22 cellular contexts compared by ENCODE assay signal in genomic region chr18:580154-580553, GRCh38. TPM values are rescaled to one million over a fixed set of nuclear protein-coding genes. Genes with fewer than 3 reads are reported as not detected.
DNase-seq lines count a peak whose midpoint lies in the region; ATAC-seq, FAIRE-seq and TF ChIP-seq lines count a peak whose summit lies in the region.
"Had no signal": no experiment of that assay in that cellular context is flagged by ENCODE, and none has a peak within 500 bp of the region (broad histone marks: within the 10 kb centered on the region; RNA-seq: fewer than 3 reads in every experiment).

Gene CETN1, plus strand, starts transcription at chr18:580380. Its CDS starts 29 bp downstream, at chr18:580409.

- H3K18ac ChIP-seq in H1 (ENCODE audit: extremely low read depth, low read length): no peak within 1 kb of the TSS

- H2BK120ac ChIP-seq in H1 (replicated peaks; ENCODE audit: low read depth, low read length): no peak within 1 kb of the TSS

- DNase-seq in SJCRH30 (no peak), H1 (ENCODE audit: low read depth in 1 of 2, low spot score in 2 of 2) (no peak), testis (peak; percentile 33), GM19239 (ENCODE audit: insufficient read length, low spot score) (no peak), WTC11 (ENCODE audit: low spot score) (no peak)
- no peak for DNase-seq in stimulated activated CD4-positive, alpha-beta T cell treated with anti-CD3 and anti-CD28 coated beads, Interleukin-12 subunit alpha, Interleukin-12 subunit beta, amount 100 ng/mL, for 4 hours
- DNase-seq: BE2C; CD4-positive, alpha-beta memory T cell; COR-L47; DMS153; DMS79 treated with DMSO at 0.1 percent for 48 hours; EL had no signal

- peaks cover 5% of the 10 kb centered on the region for H3K9me3 Mint-ChIP-seq in nephron
- H3K9me3 Mint-ChIP-seq in WTC11: peaks cover 19% of the 10 kb centered on the region
- H3K9me3 Mint-ChIP-seq: CD4-positive, alpha-beta memory T cell had no signal

- FAIRE-seq in H1 (lab: Jason Lieb, UNC) (no peak), GM19239 (lab: Jason Lieb, UNC) (no peak)
- FAIRE-seq: A549, D721Med, G401.6, GM12891 had no signal

- 94% methylated on average over 32 of the region's 38 CpGs; no CpG with 5 or more reads in 1 of the 2 experiments for WGBS in H1 (ENCODE audit: extremely low coverage in 1 of 2, insufficient coverage in 1 of 2, insufficient read length in 1 of 2, insufficient replicate concordance in 2 of 2, low coverage in 1 of 2, low lambda C conversion rate in 2 of 2, missing lambda C conversion rate in 1 of 2), 2 experiments
- WGBS in testis, 2 donors: 75 to 76% methylated on average over 22 to 38 of the region's 38 CpGs

- TF ChIP-seq CTCF in H1 (IDR thresholded peaks at IDR 0.05; ENCODE audit: control extremely low read depth in 1 of 3, insufficient read depth in 1 of 3, low read depth in 1 of 3, low read length in 3 of 3) (no peak), nephron (IDR thresholded peaks at IDR 0.05; ENCODE audit: unreplicated experiment in 3 of 3) (no peak), testis (IDR thresholded peaks at IDR 0.05) (no peak), WTC11 (IDR thresholded peaks at IDR 0.05) (no peak)

- no peak within 1 kb of the TSS for H3K9ac ChIP-seq in H1 (replicated peaks in 1 of 4; ENCODE audit: extremely low read depth in 1 of 4, low read depth in 3 of 4, low read length in 3 of 4)

- H3K27me3 ChIP-seq in SJCRH30 (no peaks in the 10 kb centered on the region), H1 (replicated peaks in 1 of 4; ENCODE audit: control insufficient read depth in 3 of 4, extremely low read depth in 1 of 4, insufficient read depth in 3 of 4, low read length in 3 of 4) (no peaks in the 10 kb centered on the region), testis (no peaks in the 10 kb centered on the region)
- H3K27me3 ChIP-seq: BE2C had no signal

- no peak for TF ChIP-seq RAD21 in H1 (IDR thresholded peaks at IDR 0.05 in 1 of 2, conservative IDR thresholded peaks at IDR 0.05 in 1 of 2; ENCODE audit: low read depth in 2 of 2, low read length in 2 of 2)

- no peaks in the 10 kb centered on the region for H3K36me3 Mint-ChIP-seq in nephron (ENCODE audit: low read depth)
- 0 out of 2 replicates have a peak, but pooled peaks cover 2% of the 10 kb centered on the region for H3K36me3 Mint-ChIP-seq in WTC11
- H3K36me3 Mint-ChIP-seq: CD4-positive, alpha-beta memory T cell; IgD-negative memory B cell had no signal

- H3K36me3 ChIP-seq in SJCRH30 (no peaks in the 10 kb centered on the region), H1 (ENCODE audit: control insufficient read depth in 2 of 4, insufficient read depth in 4 of 4, low read length in 3 of 4) (no peaks in the 10 kb centered on the region; a peak in 1 of 8 replicates), testis (ENCODE audit: low read depth, missing control alignments) (no peaks in the 10 kb centered on the region)
- H3K36me3 ChIP-seq: BE2C had no signal

- H3K4me2 ChIP-seq in H1 (ENCODE audit: insufficient read depth in 1 of 2, low read depth in 2 of 2, low read length in 2 of 2): no peak within 1 kb of the TSS
- H3K4me2 ChIP-seq: A549 had no signal

- no peak within 1 kb of the TSS; the same call in 1 of the 2 replicates for H2BK20ac ChIP-seq in H1 (ENCODE audit: low read length)

- no peak within 1 kb of the TSS for H2BK12ac ChIP-seq in H1 (ENCODE audit: low read depth, low read length)

- H3K4me1 ChIP-seq in SJCRH30: peaks cover 8% of the 10 kb centered on the region; the same call in 1 of the 2 replicates
- peaks cover 3 to 7% (median 5%) of the 10 kb centered on the region in 4 experiments; a peak in 5 of 7 replicates for H3K4me1 ChIP-seq in H1 (replicated peaks in 1 of 4; ENCODE audit: control insufficient read depth in 3 of 4, insufficient read depth in 4 of 4, low read length in 3 of 4)
- H3K4me1 ChIP-seq in testis: no peaks in the 10 kb centered on the region
- H3K4me1 ChIP-seq: A549, BE2C had no signal

- CTCF ChIA-PET in H1 (lab: Charles Lee; ENCODE audit: partially characterized antibody) (interaction anchor here (0.6 to 1.0 kb wide), 4 partner anchors 9 to 103 kb away, joined by 3 read pairs; no protein-coding TSS in a partner anchor), WTC11 (lab: Charles Lee) (interaction anchor here (0.8 to 1.3 kb wide), 2 partner anchors 17 to 44 kb away, joined by 3 read pairs; partner anchors contain the start of gene CLUL1)

- no peak within 1 kb of the TSS for H2BK15ac ChIP-seq in H1 (ENCODE audit: low read length)

- no peak within 1 kb of the TSS for H3K4ac ChIP-seq in H1 (replicated peaks; ENCODE audit: insufficient read length, low read depth, low read length)

- H3K23ac ChIP-seq in H1 (ENCODE audit: insufficient read length): no peak within 1 kb of the TSS

- ATAC-seq in WTC11: no peak
- ATAC-seq: A549, HCT116 had no signal

- H4K5ac ChIP-seq in H1 (ENCODE audit: insufficient read length, low read depth, low read length): no peak within 1 kb of the TSS

- POLR2A ChIA-PET in H1 (lab: Charles Lee; ENCODE audit: partially characterized antibody): no interaction called here
- POLR2A ChIA-PET in WTC11 (lab: Charles Lee): no interaction called here

- H3K27ac ChIP-seq in SJCRH30 (peak within 1 kb of the TSS; percentile 21; the same call in 1 of the 2 replicates), H1 (ENCODE audit: low read depth, low read length) (no peak within 1 kb of the TSS), testis (no peak within 1 kb of the TSS)
- H3K27ac ChIP-seq: A549, C4-2B had no signal

- intact Hi-C loops in testis (cut with DNase I; ENCODE audit: low total_unique reads): no loop called here

- H3K27ac Mint-ChIP-seq in nephron (peak within 1 kb of the TSS in 2 of 3 experiments; percentile 42 to 70), WTC11 (no peak within 1 kb of the TSS; the same call in 1 of the 2 replicates)
- H3K27ac Mint-ChIP-seq: CD4-positive, alpha-beta memory T cell; IgD-negative memory B cell had no signal

- peaks cover 3% of the 10 kb centered on the region for H3K27me3 Mint-ChIP-seq in nephron (ENCODE audit: low read depth)
- peaks cover 3% of the 10 kb centered on the region; the same call in 1 of the 2 replicates for H3K27me3 Mint-ChIP-seq in WTC11 (ENCODE audit: low read depth)
- H3K27me3 Mint-ChIP-seq: IgD-negative memory B cell had no signal

- H4K8ac ChIP-seq in H1 (ENCODE audit: extremely low read depth, insufficient read depth, low read length): no peak within 1 kb of the TSS

- no peaks in the 10 kb centered on the region for H3K79me1 ChIP-seq in H1 (ENCODE audit: low read depth, low read length)

- H3K4me1 Mint-ChIP-seq in nephron (peaks cover 43% of the 10 kb centered on the region), WTC11 (peaks cover 20% of the 10 kb centered on the region)
- H3K4me1 Mint-ChIP-seq: CD4-positive, alpha-beta memory T cell; IgD-negative memory B cell had no signal

- H3K14ac ChIP-seq in H1 (ENCODE audit: insufficient read length): no peak within 1 kb of the TSS

- no peak within 1 kb of the TSS for H2AK5ac ChIP-seq in H1 (ENCODE audit: low read depth, low read length)

- H3K4me3 Mint-ChIP-seq in nephron (no peak within 1 kb of the TSS), WTC11 (no peak within 1 kb of the TSS)
- H3K4me3 Mint-ChIP-seq: CD4-positive, alpha-beta memory T cell; IgD-negative memory B cell had no signal

- H3K4me3 ChIP-seq in SJCRH30 (no peak within 1 kb of the TSS), H1 (ENCODE audit: extremely low read depth in 1 of 4, insufficient read depth in 2 of 4, low read depth in 3 of 4, low read length in 4 of 4) (no peak within 1 kb of the TSS), testis (peak within 1 kb of the TSS; percentile 47 to 51)
- H3K4me3 ChIP-seq: A549 had no signal

- TF ChIP-seq POLR2A in H1 (IDR thresholded peaks at IDR 0.05; ENCODE audit: control extremely low read depth in 1 of 2, low read depth in 2 of 2, low read length in 2 of 2): no peak
- TF ChIP-seq POLR2A in testis (IDR thresholded peaks at IDR 0.05): no peak

- H3K56ac ChIP-seq in H1 (replicated peaks; ENCODE audit: insufficient read length, low read depth, low read length): no peak within 1 kb of the TSS

- H2BK5ac ChIP-seq in H1 (ENCODE audit: low read depth, low read length): no peak within 1 kb of the TSS

- no peak within 1 kb of the TSS for H4K91ac ChIP-seq in H1 (replicated peaks; ENCODE audit: insufficient read length, low read length)

- H3K79me2 ChIP-seq in H1 (ENCODE audit: control insufficient read depth in 1 of 2, insufficient read depth in 2 of 2, low read length in 2 of 2): no peaks in the 10 kb centered on the region

- H3K9me3 ChIP-seq in SJCRH30 (replicated peaks) (no peaks in the 10 kb centered on the region), H1 (ENCODE audit: insufficient read depth in 2 of 2, low read depth in 1 of 2, low read length in 1 of 2) (peaks cover 4% of the 10 kb centered on the region in 2 experiments; a peak in 1 of 4 replicates), testis (no peaks in the 10 kb centered on the region)
- H3K9me3 ChIP-seq: A549, BE2C had no signal

- no peaks in the 10 kb centered on the region for H4K20me1 ChIP-seq in H1 (replicated peaks in 1 of 2; ENCODE audit: control insufficient read depth in 1 of 2, insufficient read depth in 2 of 2, low read length in 2 of 2)

- TF ChIP-seq EP300 in H1 (IDR thresholded peaks at IDR 0.05; ENCODE audit: borderline replicate concordance in 1 of 2, low read depth in 2 of 2, low read length in 2 of 2): no peak

- H2AFZ ChIP-seq in H1 (ENCODE audit: low read length): peak within 1 kb of the TSS; percentile 59; the same call in 1 of the 2 replicates

- H3K23me2 ChIP-seq in H1 (ENCODE audit: low read depth, low read length): no peaks in the 10 kb centered on the region

TF ChIP-seq in H1, 55 proteins besides CTCF, POLR2A, EP300 and RAD21:
- TF ChIP-seq GTF2F1 (IDR thresholded peaks at IDR 0.05; ENCODE audit: borderline replicate concordance, low read depth, low read length) (no peak), CTBP2 (IDR thresholded peaks at IDR 0.05; ENCODE audit: borderline replicate concordance, insufficient read depth, insufficient read length, low read length) (no peak)

TF ChIP-seq in WTC11, 78 proteins besides CTCF, POLR2A, EP300 and RAD21 (continues in another document):
- TF ChIP-seq EMX1 (CRISPR knock-in tag; IDR thresholded peaks at IDR 0.05) (no peak), NR2C2 (CRISPR knock-in tag; IDR thresholded peaks at IDR 0.05) (no peak), FOXJ3 (CRISPR knock-in tag; IDR thresholded peaks at IDR 0.05; ENCODE audit: borderline replicate concordance) (no peak), TEAD1 (CRISPR knock-in tag; IDR thresholded peaks at IDR 0.05) (no peak)

RNA-seq across cellular contexts. Expression of gene CETN1, which starts in this region (rescaled TPM):
- total RNA-seq in SJCRH30 (2014; rRNA removed; shearing (Covaris generic)): not detected in 2 replicates
- not detected in 2 replicates for total RNA-seq in H1 (2021; fragmentation: NEBNext Ultra II Directional; extraction: Animal tissue kit (Norgen Biotek cat#: 25700))
- polyA plus RNA-seq in H1 (2011; rRNA removed) (not detected in 2 replicates), testis (ENCODE audit: insufficient read depth, low read depth, low replicate concordance) (289 TPM)
- not detected for polyA plus RNA-seq in H1 (2011; cell fraction: cytosol; rRNA removed)
- not detected for polyA plus RNA-seq in H1 (2011; cell fraction: nucleus; rRNA removed)
- not detected in 4 replicates for polyA plus RNA-seq in H1 (2012, experiment 1 of 2)
- polyA plus RNA-seq in H1 (2012, experiment 2 of 2): not detected
- not detected for polyA plus RNA-seq in H1 (2013, experiment 1 of 2)
- polyA plus RNA-seq in H1 (2013, experiment 2 of 2): not detected
- polyA minus RNA-seq in H1 (2011; rRNA and poly(A)+ RNA removed): not detected in 2 replicates
- not detected for polyA minus RNA-seq in H1 (2011; cell fraction: cytosol; rRNA and poly(A)+ RNA removed)
- not detected for polyA minus RNA-seq in H1 (2011; cell fraction: nucleus; rRNA and poly(A)+ RNA removed)
- total RNA-seq in testis (10 to 100 TPM; 53.3 to 70.5 TPM), WTC11 (2021) (not detected in 3 replicates)
- total RNA-seq: CD4-positive, alpha-beta memory T cell; H4 had no signal
- polyA plus RNA-seq: A549; AG04450; CD4-positive, alpha-beta memory T cell; IgD-negative memory B cell had no signal

Comparison
In these comparisons a context has a peak if more than half of its experiments do, and no peak if none do; other contexts are left out.
1. RNA of gene CETN1 (total RNA-seq): 53.3 to 70.5 TPM in testis; not detected in SJCRH30, not detected in H1 and not detected in WTC11; every median in the first group is over 10 times any median in the second.
2. RNA of gene CETN1 (polyA plus RNA-seq): 289 TPM in testis (single experiment); not detected in H1; every median in the first group is over 100 times any median in the second.
3. H3K4me3 ChIP-seq: peak in testis (2 of 2); none in SJCRH30 (single experiment) and H1 (0 of 4).